In genomic region chr21:42220138-42220701, GRCh38 we compare ENCODE assay signal across 1 cellular context.
TF ChIP-seq lines count a peak whose summit lies in the region.

No MANE protein-coding gene starts in this region.

TF ChIP-seq in GM23338, 12 proteins besides CTCF, POLR2A, EP300 and RAD21 (continued from another document):
- TF ChIP-seq REST (IDR thresholded peaks at IDR 0.05; ENCODE audit: unreplicated experiment) (no peak), ETS1 (IDR thresholded peaks at IDR 0.05) (no peak), EZH2 (IDR thresholded peaks at IDR 0.05; ENCODE audit: low read depth, unreplicated experiment) (no peak), STAT1 (IDR thresholded peaks at IDR 0.05; ENCODE audit: unreplicated experiment) (no peak), POLR2AphosphoS5 (IDR thresholded peaks at IDR 0.05; ENCODE audit: low read depth) (no peak), ZNF114 (CRISPR knock-in tag; IDR thresholded peaks at IDR 0.05) (no peak), EZH2phosphoT487 (IDR thresholded peaks at IDR 0.05; ENCODE audit: unreplicated experiment) (no peak), JUNB (IDR thresholded peaks at IDR 0.05; ENCODE audit: unreplicated experiment) (no peak), NANOG (IDR thresholded peaks at IDR 0.05; ENCODE audit: borderline replicate concordance) (no peak), ZNF331 (CRISPR knock-in tag; IDR thresholded peaks at IDR 0.05; ENCODE audit: low read depth) (no peak), CREB1 (CRISPR knock-in tag; IDR thresholded peaks at IDR 0.05; ENCODE audit: low read depth) (no peak)
